Comparison of ENCODE assay signal across 21 cellular contexts in the genomic region with DNA sequence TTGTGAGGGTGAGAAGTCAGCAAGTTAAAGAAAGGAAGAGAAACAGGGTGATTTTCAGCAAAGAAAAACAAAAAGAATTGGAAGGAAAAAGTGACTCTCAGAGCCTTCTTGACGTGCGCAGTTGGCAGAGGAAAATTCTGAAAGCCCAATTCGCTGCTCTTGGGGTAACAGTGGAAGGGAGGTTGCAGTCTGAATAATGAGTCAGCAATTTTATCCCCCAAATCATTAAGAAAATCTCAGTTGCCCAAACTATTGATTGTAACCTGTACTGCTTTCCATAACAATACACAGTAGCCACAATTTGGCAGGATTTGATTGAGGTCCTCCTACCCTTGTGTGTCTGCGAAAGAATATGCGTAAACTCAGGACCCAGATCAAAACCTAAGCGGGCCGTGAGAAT.
DNase-seq lines count a peak whose midpoint lies in the region; ATAC-seq, FAIRE-seq and TF ChIP-seq lines count a peak whose summit lies in the region.
"Had no signal": no experiment of that assay in that cellular context is flagged by ENCODE, and none has a peak within 500 bp of the region (broad histone marks: within the 10 kb centered on the region; RNA-seq: fewer than 3 reads in every experiment).

No MANE protein-coding gene starts in this region.

- DNase-seq in GM23338 (ENCODE audit: low spot score): no peak
- no peak for DNase-seq in IMR-90
- no peak for DNase-seq in H1 (ENCODE audit: low read depth in 1 of 2, low spot score in 2 of 2)
- no peak for DNase-seq in caudate nucleus (lab: John Stamatoyannopoulos, UW)
- DNase-seq in uterus: no peak
- DNase-seq: AML-193; Calu3; CD4-positive, alpha-beta memory T cell; DMS79 treated with DMSO at 0.1 percent for 48 hours; GF-D8; GOT3 had no signal

- no peaks in the 10 kb centered on the region for H3K9me1 ChIP-seq in IMR-90 (ENCODE audit: insufficient read depth, low read length)

- H2BK120ac ChIP-seq in IMR-90 (ENCODE audit: low read depth, low read length): no peak overlapping the region
- H2BK120ac ChIP-seq in H1 (replicated peaks; ENCODE audit: low read depth, low read length): no peak overlapping the region

- no peaks in the 10 kb centered on the region for H3K4me1 Mint-ChIP-seq in GM23338
- peaks cover 5% of the 10 kb centered on the region for H3K4me1 Mint-ChIP-seq in stimulated activated memory B cell treated with anti-CD40 and anti-IgM and Interleukin-4, amounts not matched to agents 10 μg/mL and 1 μg/mL and 100 μg/mL, for 72 hours
- H3K4me1 Mint-ChIP-seq: CD14-positive monocyte; CD4-positive, alpha-beta memory T cell had no signal

- no peak for TF ChIP-seq RAD21 in IMR-90 (IDR thresholded peaks at IDR 0.05; ENCODE audit: low read length)
- TF ChIP-seq RAD21 in H1 (IDR thresholded peaks at IDR 0.05 in 1 of 2, conservative IDR thresholded peaks at IDR 0.05 in 1 of 2; ENCODE audit: low read depth in 2 of 2, low read length in 2 of 2): no peak

- no peak overlapping the region for H3K27ac Mint-ChIP-seq in GM23338
- no peak overlapping the region for H3K27ac Mint-ChIP-seq in stimulated activated memory B cell treated with anti-CD40 and anti-IgM and Interleukin-4, amounts not matched to agents 10 μg/mL and 1 μg/mL and 100 μg/mL, for 72 hours
- H3K27ac Mint-ChIP-seq: CD14-positive monocyte; CD4-positive, alpha-beta memory T cell had no signal

- POLR2A ChIA-PET in IMR-90 (lab: Charles Lee; ENCODE audit: unreplicated experiment): no interaction called here
- POLR2A ChIA-PET in H1 (lab: Charles Lee; ENCODE audit: partially characterized antibody): no interaction called here

- dilution Hi-C loops in IMR-90 (cut with HindIII; ENCODE audit: low sequenced_read_pairs, unreplicated experiment): no loop called here

- H3K79me2 ChIP-seq in GM23338 (replicated peaks; ENCODE audit: insufficient read depth): no peaks in the 10 kb centered on the region
- H3K79me2 ChIP-seq in H1 (ENCODE audit: control insufficient read depth in 1 of 2, insufficient read depth in 2 of 2, low read length in 2 of 2): no peaks in the 10 kb centered on the region

- TF ChIP-seq CTCF in GM23338 (conservative IDR thresholded peaks at IDR 0.05; ENCODE audit: low read depth in 2 of 2) (no peak), IMR-90 (conservative IDR thresholded peaks at IDR 0.05; ENCODE audit: low read depth, low read length) (no peak), H1 (IDR thresholded peaks at IDR 0.05; ENCODE audit: control extremely low read depth in 1 of 3, insufficient read depth in 1 of 3, low read depth in 1 of 3, low read length in 3 of 3) (no peak), uterus (IDR thresholded peaks at IDR 0.05) (no peak)

- peak overlapping the region; percentile 57 for H2AFZ ChIP-seq in GM23338
- H2AFZ ChIP-seq in IMR-90 (replicated peaks; ENCODE audit: low read length, poor library complexity): no peak overlapping the region
- H2AFZ ChIP-seq in H1 (ENCODE audit: low read length): peak overlapping the region; percentile 76; the same call in 1 of the 2 replicates

- H3K36me3 ChIP-seq in GM23338 (ENCODE audit: insufficient read depth) (no peaks in the 10 kb centered on the region), IMR-90 (ENCODE audit: control insufficient read depth, insufficient read depth, low read length) (no peaks in the 10 kb centered on the region), H1 (ENCODE audit: control insufficient read depth in 2 of 4, insufficient read depth in 4 of 4, low read length in 3 of 4) (no peaks in the 10 kb centered on the region), uterus (no peaks in the 10 kb centered on the region)
- H3K36me3 ChIP-seq: BLaER1, HAP-1 had no signal

- H2BK15ac ChIP-seq in IMR-90 (ENCODE audit: low read depth, low read length): no peak overlapping the region
- no peak overlapping the region for H2BK15ac ChIP-seq in H1 (ENCODE audit: low read length)

- no peaks in the 10 kb centered on the region for H3K9me3 Mint-ChIP-seq in GM23338
- no peaks in the 10 kb centered on the region for H3K9me3 Mint-ChIP-seq in stimulated activated memory B cell treated with anti-CD40 and anti-IgM and Interleukin-4, amounts not matched to agents 10 μg/mL and 1 μg/mL and 100 μg/mL, for 72 hours
- H3K9me3 Mint-ChIP-seq: CD14-positive monocyte had no signal

- H3K23ac ChIP-seq in IMR-90 (ENCODE audit: low read depth, low read length) (no peak overlapping the region), H1 (ENCODE audit: insufficient read length) (no peak overlapping the region)

- CTCF ChIA-PET in IMR-90 (lab: Yijun Ruan, JAX) (no interaction called here), H1 (lab: Charles Lee; ENCODE audit: partially characterized antibody) (interaction anchor here (0.8 to 2.3 kb wide), 5 partner anchors 29 to 293 kb away, joined by 3 to 8 read pairs (median 6); no protein-coding TSS in a partner anchor)

- no peak for TF ChIP-seq EP300 in H1 (IDR thresholded peaks at IDR 0.05; ENCODE audit: borderline replicate concordance in 1 of 2, low read depth in 2 of 2, low read length in 2 of 2)

- no peaks in the 10 kb centered on the region for H3K9me3 ChIP-seq in IMR-90 (ENCODE audit: control insufficient read depth, insufficient read depth, low read length)
- H3K9me3 ChIP-seq in H1 (ENCODE audit: insufficient read depth in 2 of 2, low read depth in 1 of 2, low read length in 1 of 2): peaks cover 0 to 3% of the 10 kb centered on the region in 2 experiments; a peak in 1 of 4 replicates
- H3K9me3 ChIP-seq in uterus: no peaks in the 10 kb centered on the region
- H3K9me3 ChIP-seq: BLaER1, HAP-1 had no signal

- BruUV-seq in IMR-90 (replicated peaks; lab: Mats Ljungman, UMichigan): no TSS peak

- H4K91ac ChIP-seq in IMR-90 (ENCODE audit: insufficient read depth, low read depth, low read length) (no peak overlapping the region), H1 (replicated peaks; ENCODE audit: insufficient read length, low read length) (no peak overlapping the region)

- H3K79me1 ChIP-seq in IMR-90 (ENCODE audit: low read depth in 1 of 2, low read length in 2 of 2): no peaks in the 10 kb centered on the region
- no peaks in the 10 kb centered on the region for H3K79me1 ChIP-seq in H1 (ENCODE audit: low read depth, low read length)

- H3K18ac ChIP-seq in IMR-90 (ENCODE audit: low read depth, low read length) (no peak overlapping the region), H1 (ENCODE audit: extremely low read depth, low read length) (no peak overlapping the region)

- intact Hi-C loops in IMR-90 (cut with micrococcal nuclease): no loop called here
- intact Hi-C loops in uterus (cut with DNase I; ENCODE audit: low total_unique reads): no loop called here

- no peak overlapping the region for H2BK12ac ChIP-seq in H1 (ENCODE audit: low read depth, low read length)

- H3F3A ChIP-seq in GM23338 (replicated peaks; ENCODE audit: low read depth): no peaks in the 10 kb centered on the region

- H4K20me1 ChIP-seq in GM23338 (replicated peaks; ENCODE audit: insufficient read depth) (no peaks in the 10 kb centered on the region), IMR-90 (ENCODE audit: insufficient read depth, low read length) (no peaks in the 10 kb centered on the region), H1 (replicated peaks in 1 of 2; ENCODE audit: control insufficient read depth in 1 of 2, insufficient read depth in 2 of 2, low read length in 2 of 2) (no peaks in the 10 kb centered on the region)
- H4K20me1 ChIP-seq: BLaER1 had no signal

- H3K9me2 ChIP-seq in GM23338 (ENCODE audit: insufficient read depth): peaks cover 9% of the 10 kb centered on the region; the same call in 1 of the 2 replicates

- H3K27me3 Mint-ChIP-seq in GM23338 (ENCODE audit: insufficient read depth, low read depth, poor library complexity): no peaks in the 10 kb centered on the region
- H3K27me3 Mint-ChIP-seq in stimulated activated memory B cell treated with anti-CD40 and anti-IgM and Interleukin-4, amounts not matched to agents 10 μg/mL and 1 μg/mL and 100 μg/mL, for 72 hours: no peaks in the 10 kb centered on the region
- H3K27me3 Mint-ChIP-seq: CD4-positive, alpha-beta memory T cell had no signal

- TF ChIP-seq POLR2A in IMR-90 (IDR thresholded peaks at IDR 0.05; ENCODE audit: low read depth, low read length): no peak
- TF ChIP-seq POLR2A in H1 (IDR thresholded peaks at IDR 0.05; ENCODE audit: control extremely low read depth in 1 of 2, low read depth in 2 of 2, low read length in 2 of 2): no peak
- no peak for TF ChIP-seq POLR2A in uterus (IDR thresholded peaks at IDR 0.05)

- H3K4me3 ChIP-seq in GM23338 (no peak overlapping the region), IMR-90 (ENCODE audit: insufficient read depth, low read depth, low read length) (no peak overlapping the region), H1 (ENCODE audit: extremely low read depth in 1 of 4, insufficient read depth in 2 of 4, low read depth in 3 of 4, low read length in 4 of 4) (no peak overlapping the region), uterus (no peak overlapping the region)
- H3K4me3 ChIP-seq: BLaER1, GM12878, HAP-1 had no signal

- H4K5ac ChIP-seq in IMR-90 (ENCODE audit: low read depth, low read length) (no peak overlapping the region), H1 (ENCODE audit: insufficient read length, low read depth, low read length) (no peak overlapping the region)

- H3K4me1 ChIP-seq in GM23338 (ENCODE audit: insufficient read depth): peaks cover 9% of the 10 kb centered on the region
- H3K4me1 ChIP-seq in IMR-90 (ENCODE audit: control insufficient read depth, insufficient read depth, low read length): no peaks in the 10 kb centered on the region
- H3K4me1 ChIP-seq in H1 (replicated peaks in 1 of 4; ENCODE audit: control insufficient read depth in 3 of 4, insufficient read depth in 4 of 4, low read length in 3 of 4): peaks cover 2 to 9% (median 4%) of the 10 kb centered on the region in 4 experiments; a peak in 4 of 7 replicates
- H3K4me1 ChIP-seq in uterus: no peaks in the 10 kb centered on the region
- H3K4me1 ChIP-seq: BLaER1, HAP-1 had no signal

- no peak overlapping the region for H4K8ac ChIP-seq in IMR-90 (ENCODE audit: low read depth in 2 of 2, low read length in 2 of 2)
- no peak overlapping the region for H4K8ac ChIP-seq in H1 (ENCODE audit: extremely low read depth, insufficient read depth, low read length)

- ATAC-seq in GM23338: no peak
- ATAC-seq in IMR-90 (ENCODE audit: low read depth): no peak
- ATAC-seq in stimulated activated memory B cell treated with anti-CD40 and anti-IgM and Interleukin-4, amounts not matched to agents 10 μg/mL and 1 μg/mL and 100 μg/mL, for 72 hours: peak; percentile 4
- ATAC-seq in GM21576 (IDR thresholded peaks at IDR 0.05; ENCODE audit: unreplicated experiment): no peak
- ATAC-seq in GM21528 (IDR thresholded peaks at IDR 0.05; ENCODE audit: low FRiP score, unreplicated experiment): no peak

- no peak overlapping the region for H2AK9ac ChIP-seq in IMR-90 (replicated peaks; ENCODE audit: low read depth, low read length, poor library complexity)

- H3K27ac ChIP-seq in GM23338 (ENCODE audit: low read depth): no peak overlapping the region
- no peak overlapping the region for H3K27ac ChIP-seq in IMR-90 (ENCODE audit: insufficient read depth, low read length)
- no peak overlapping the region for H3K27ac ChIP-seq in H1 (ENCODE audit: low read depth, low read length)
- no peak overlapping the region for H3K27ac ChIP-seq in caudate nucleus (ENCODE audit: low read depth, low read length)
- H3K27ac ChIP-seq in uterus: no peak overlapping the region
- H3K27ac ChIP-seq: BLaER1, KMS-11 had no signal

- H3K14ac ChIP-seq in IMR-90 (replicated peaks; ENCODE audit: low read depth, low read length): no peak overlapping the region
- H3K14ac ChIP-seq in H1 (ENCODE audit: insufficient read length): no peak overlapping the region

- peak; percentile 32 for FAIRE-seq in H1 (lab: Jason Lieb, UNC)
- FAIRE-seq: A204.1, GM12878, HTR-8/SVneo had no signal

- H2AK5ac ChIP-seq in IMR-90 (ENCODE audit: low read depth, low read length) (no peak overlapping the region), H1 (ENCODE audit: low read depth, low read length) (no peak overlapping the region)

- no peaks in the 10 kb centered on the region for H3K36me3 Mint-ChIP-seq in GM23338 (ENCODE audit: low read depth)
- H3K36me3 Mint-ChIP-seq in stimulated activated memory B cell treated with anti-CD40 and anti-IgM and Interleukin-4, amounts not matched to agents 10 μg/mL and 1 μg/mL and 100 μg/mL, for 72 hours: no peaks in the 10 kb centered on the region
- H3K36me3 Mint-ChIP-seq: CD14-positive monocyte; CD4-positive, alpha-beta memory T cell had no signal

- in situ Hi-C loops in IMR-90 (cut with MboI; ENCODE audit: low sequenced_read_pairs): no loop called here

- no peak overlapping the region for H3K4me2 ChIP-seq in GM23338
- H3K4me2 ChIP-seq in IMR-90 (ENCODE audit: low read depth, low read length): no peak overlapping the region
- no peak overlapping the region; a peak in 1 of 4 replicates for H3K4me2 ChIP-seq in H1 (ENCODE audit: insufficient read depth in 1 of 2, low read depth in 2 of 2, low read length in 2 of 2)
- H3K4me2 ChIP-seq: BLaER1, KMS-11 had no signal

- no peak overlapping the region for H3K56ac ChIP-seq in IMR-90 (ENCODE audit: extremely low read depth, insufficient read depth, low read length)
- H3K56ac ChIP-seq in H1 (replicated peaks; ENCODE audit: insufficient read length, low read depth, low read length): no peak overlapping the region

- H2BK5ac ChIP-seq in IMR-90 (ENCODE audit: low read depth, low read length, poor library complexity, severe bottlenecking): no peak overlapping the region
- H2BK5ac ChIP-seq in H1 (ENCODE audit: low read depth, low read length): no peak overlapping the region

- H2BK20ac ChIP-seq in IMR-90 (ENCODE audit: low read depth, low read length) (no peak overlapping the region), H1 (ENCODE audit: low read length) (no peak overlapping the region)

- H3K9ac ChIP-seq in IMR-90 (ENCODE audit: low read depth, low read length) (no peak overlapping the region), H1 (replicated peaks in 1 of 4; ENCODE audit: extremely low read depth in 1 of 4, low read depth in 3 of 4, low read length in 3 of 4) (no peak overlapping the region; a peak in 1 of 7 replicates)
- H3K9ac ChIP-seq: BLaER1, KMS-11 had no signal

- WGBS in IMR-90 (ENCODE audit: extremely low coverage in 2 of 2, insufficient read length in 1 of 2), 2 experiments: 100% methylated on average over 2 of the region's 7 CpGs; no CpG with 5 or more reads in 1 of the 2 experiments
- WGBS in H1 (ENCODE audit: extremely low coverage in 1 of 2, insufficient coverage in 1 of 2, insufficient read length in 1 of 2, insufficient replicate concordance in 2 of 2, low coverage in 1 of 2, low lambda C conversion rate in 2 of 2, missing lambda C conversion rate in 1 of 2), 2 experiments: 87% methylated on average over 7 of the region's 7 CpGs; no CpG with 5 or more reads in 1 of the 2 experiments

- H3K4me3 Mint-ChIP-seq in GM23338: no peak overlapping the region
- no peak overlapping the region for H3K4me3 Mint-ChIP-seq in stimulated activated memory B cell treated with anti-CD40 and anti-IgM and Interleukin-4, amounts not matched to agents 10 μg/mL and 1 μg/mL and 100 μg/mL, for 72 hours
- H3K4me3 Mint-ChIP-seq: CD14-positive monocyte; CD4-positive, alpha-beta memory T cell had no signal

- no peak overlapping the region for H3K4ac ChIP-seq in IMR-90 (ENCODE audit: low read depth, low read length)
- H3K4ac ChIP-seq in H1 (replicated peaks; ENCODE audit: insufficient read length, low read depth, low read length): no peak overlapping the region

- no peaks in the 10 kb centered on the region for H3K23me2 ChIP-seq in H1 (ENCODE audit: low read depth, low read length)

- no peaks in the 10 kb centered on the region for H3K27me3 ChIP-seq in GM23338 (ENCODE audit: insufficient read depth)
- no peaks in the 10 kb centered on the region for H3K27me3 ChIP-seq in IMR-90 (ENCODE audit: control insufficient read depth, insufficient read depth, low read length)
- H3K27me3 ChIP-seq in H1 (replicated peaks in 1 of 4; ENCODE audit: control insufficient read depth in 3 of 4, extremely low read depth in 1 of 4, insufficient read depth in 3 of 4, low read length in 3 of 4): no peaks in the 10 kb centered on the region; a peak in 1 of 7 replicates
- H3K27me3 ChIP-seq in uterus: no peaks in the 10 kb centered on the region
- H3K27me3 ChIP-seq: BLaER1 had no signal
